In genomic region chr5:1346627-1347440, GRCh38 we compare ENCODE assay signal across 18 cellular contexts. TPM values are rescaled to one million over a fixed set of nuclear protein-coding genes. Genes with fewer than 3 reads are reported as not detected.
DNase-seq lines count a peak whose midpoint lies in the region; ATAC-seq and TF ChIP-seq lines count a peak whose summit lies in the region.
"Had no signal": no experiment of that assay in that cellular context is flagged by ENCODE, and none has a peak within 500 bp of the region (broad histone marks: within the 10 kb centered on the region; RNA-seq: fewer than 3 reads in every experiment).

No MANE protein-coding gene starts in this region.

- no peak for DNase-seq in activated CD8-positive, alpha-beta memory T cell treated with anti-CD3 and anti-CD28 coated beads, Interleukin-2, amount 10 ng/mL, durations not matched to agents 7 days and 5 days
- no peak for DNase-seq in activated CD8-positive, alpha-beta memory T cell treated with anti-CD3 and anti-CD28 coated beads, Interleukin-2, amount 50 U/mL, for 48 hours
- DNase-seq in NT2/D1 (ENCODE audit: low read depth, low spot score) (no peak), progenitor cell of endocrine pancreas (ENCODE audit: low spot score, unreplicated experiment) (no peak), NCI-H2171 (lab: John Stamatoyannopoulos, UW) (no peak)
- DNase-seq in stimulated activated CD4-positive, alpha-beta T cell treated with anti-CD3 and anti-CD28 coated beads, Interleukin-4, amount 100 ng/mL, for 24 hours, result no peak
- DNase-seq: ACHN, dermis blood vessel endothelial cell, hippocampal formation, NCI-H1930, NCI-H748 treated with DMSO at 0.1 percent for 48 hours, T1000 had no signal

- no peak overlapping the region for H3K4me3 ChIP-seq in NT2/D1 (ENCODE audit: insufficient read length, low read depth)
- H3K4me3 ChIP-seq: left lung had no signal

- no peaks in the 10 kb centered on the region for H3K9me3 ChIP-seq in NT2/D1 (ENCODE audit: insufficient read depth, low read length)
- H3K9me3 ChIP-seq: left lung had no signal

- H3K36me3 ChIP-seq in NT2/D1 (ENCODE audit: insufficient read depth, insufficient read length, low read length), result peaks cover 24% of the 10 kb centered on the region

- H3K9ac ChIP-seq in NT2/D1 (ENCODE audit: insufficient read length, low read depth), result peak overlapping the region; percentile 10

- CTCF ChIA-PET in activated CD8-positive, alpha-beta memory T cell treated with anti-CD3 and anti-CD28 coated beads, Interleukin-2, amount 10 ng/mL, durations not matched to agents 7 days and 5 days (lab: Charles Lee), result interaction anchor here (0.9 kb wide), 1 partner anchor 34 kb away, joined by 5 read pairs; no protein-coding TSS in a partner anchor

- no peaks in the 10 kb centered on the region for H3K4me1 ChIP-seq in NT2/D1 (ENCODE audit: insufficient read depth, insufficient read length)

- no peaks in the 10 kb centered on the region for H3K9me3 Mint-ChIP-seq in activated CD8-positive, alpha-beta memory T cell treated with anti-CD3 and anti-CD28 coated beads, Interleukin-2, amount 10 ng/mL, durations not matched to agents 7 days and 5 days (ENCODE audit: low read depth)
- no peaks in the 10 kb centered on the region for H3K9me3 Mint-ChIP-seq in dendritic cell treated with granulocyte-macrophage colony-stimulating factor and Interleukin-4, amounts not matched to agents 40 ng/mL and 50 ng/mL, for 4 days
- H3K9me3 Mint-ChIP-seq in progenitor cell of endocrine pancreas (ENCODE audit: low read depth), result no peaks in the 10 kb centered on the region

- TF ChIP-seq CTCF in progenitor cell of endocrine pancreas (IDR thresholded peaks at IDR 0.05; ENCODE audit: unreplicated experiment), result no peak

- ATAC-seq in activated CD8-positive, alpha-beta memory T cell treated with anti-CD3 and anti-CD28 coated beads, Interleukin-2, amount 10 ng/mL, durations not matched to agents 7 days and 5 days, result no peak
- no peak for ATAC-seq in GM18861 (IDR thresholded peaks at IDR 0.05; ENCODE audit: unreplicated experiment)
- ATAC-seq: HCT116, left lung had no signal

- H3K27me3 ChIP-seq in NT2/D1 (ENCODE audit: insufficient read depth, insufficient read length), result no peaks in the 10 kb centered on the region
- H3K27me3 ChIP-seq: left lung had no signal

- intact Hi-C loops in dendritic cell treated with granulocyte-macrophage colony-stimulating factor and Interleukin-4, amounts not matched to agents 40 ng/mL and 50 ng/mL, for 4 days (cut with micrococcal nuclease), result no loop called here

- H3K4me3 Mint-ChIP-seq in activated CD8-positive, alpha-beta memory T cell treated with anti-CD3 and anti-CD28 coated beads, Interleukin-2, amount 10 ng/mL, durations not matched to agents 7 days and 5 days, result peak overlapping the region; percentile 31
- no peak overlapping the region for H3K4me3 Mint-ChIP-seq in dendritic cell treated with granulocyte-macrophage colony-stimulating factor and Interleukin-4, amounts not matched to agents 40 ng/mL and 50 ng/mL, for 4 days
- H3K4me3 Mint-ChIP-seq in progenitor cell of endocrine pancreas (ENCODE audit: low read depth), result peak overlapping the region; percentile 73

- H3K27ac Mint-ChIP-seq in activated CD8-positive, alpha-beta memory T cell treated with anti-CD3 and anti-CD28 coated beads, Interleukin-2, amount 10 ng/mL, durations not matched to agents 7 days and 5 days, result no peak overlapping the region
- peak overlapping the region; percentile 77 for H3K27ac Mint-ChIP-seq in dendritic cell treated with granulocyte-macrophage colony-stimulating factor and Interleukin-4, amounts not matched to agents 40 ng/mL and 50 ng/mL, for 4 days
- H3K27ac Mint-ChIP-seq in progenitor cell of endocrine pancreas, result no peak overlapping the region

- H3K36me3 Mint-ChIP-seq in activated CD8-positive, alpha-beta memory T cell treated with anti-CD3 and anti-CD28 coated beads, Interleukin-2, amount 10 ng/mL, durations not matched to agents 7 days and 5 days, result peaks cover 10% of the 10 kb centered on the region
- peaks cover 25% of the 10 kb centered on the region for H3K36me3 Mint-ChIP-seq in dendritic cell treated with granulocyte-macrophage colony-stimulating factor and Interleukin-4, amounts not matched to agents 40 ng/mL and 50 ng/mL, for 4 days (ENCODE audit: low read depth)
- H3K36me3 Mint-ChIP-seq in progenitor cell of endocrine pancreas (ENCODE audit: insufficient read depth), result peaks cover 3% of the 10 kb centered on the region

- H3K27me3 Mint-ChIP-seq in activated CD8-positive, alpha-beta memory T cell treated with anti-CD3 and anti-CD28 coated beads, Interleukin-2, amount 10 ng/mL, durations not matched to agents 7 days and 5 days, result peaks cover 4% of the 10 kb centered on the region
- peaks cover 5% of the 10 kb centered on the region for H3K27me3 Mint-ChIP-seq in dendritic cell treated with granulocyte-macrophage colony-stimulating factor and Interleukin-4, amounts not matched to agents 40 ng/mL and 50 ng/mL, for 4 days
- H3K27me3 Mint-ChIP-seq in progenitor cell of endocrine pancreas, result peaks cover 4% of the 10 kb centered on the region

- peaks cover 29% of the 10 kb centered on the region for H3K4me1 Mint-ChIP-seq in activated CD8-positive, alpha-beta memory T cell treated with anti-CD3 and anti-CD28 coated beads, Interleukin-2, amount 10 ng/mL, durations not matched to agents 7 days and 5 days
- H3K4me1 Mint-ChIP-seq in dendritic cell treated with granulocyte-macrophage colony-stimulating factor and Interleukin-4, amounts not matched to agents 40 ng/mL and 50 ng/mL, for 4 days (ENCODE audit: low read depth), result peaks cover 24% of the 10 kb centered on the region
- peaks cover 14% of the 10 kb centered on the region for H3K4me1 Mint-ChIP-seq in progenitor cell of endocrine pancreas (ENCODE audit: low read depth)

RNA-seq across cellular contexts. Expression of gene CLPTM1L, which starts 1.9 kb away (rescaled TPM):
- total RNA-seq in activated CD8-positive, alpha-beta memory T cell treated with anti-CD3 and anti-CD28 coated beads, Interleukin-2, amount 10 ng/mL, durations not matched to agents 7 days and 5 days, result 100 to 1,000 TPM; 107 to 115 TPM
- 90.3 and 95.4 TPM in 2 replicates for total RNA-seq in progenitor cell of endocrine pancreas

RNA-seq across cellular contexts. Expression of gene TERT, which starts 52.0 kb away (rescaled TPM):
- total RNA-seq in activated CD8-positive, alpha-beta memory T cell treated with anti-CD3 and anti-CD28 coated beads, Interleukin-2, amount 10 ng/mL, durations not matched to agents 7 days and 5 days, result 1 to 10 TPM in 1 of 2 experiments, under 1 TPM in 1; 0.82 to 1.5 TPM
- total RNA-seq in progenitor cell of endocrine pancreas, result 3.5 and 4.3 TPM in 2 replicates
- total RNA-seq: aorta, fibroblast of lung had no signal
